Comparison of ENCODE assay signal across 9 cellular contexts in the genomic region with DNA sequence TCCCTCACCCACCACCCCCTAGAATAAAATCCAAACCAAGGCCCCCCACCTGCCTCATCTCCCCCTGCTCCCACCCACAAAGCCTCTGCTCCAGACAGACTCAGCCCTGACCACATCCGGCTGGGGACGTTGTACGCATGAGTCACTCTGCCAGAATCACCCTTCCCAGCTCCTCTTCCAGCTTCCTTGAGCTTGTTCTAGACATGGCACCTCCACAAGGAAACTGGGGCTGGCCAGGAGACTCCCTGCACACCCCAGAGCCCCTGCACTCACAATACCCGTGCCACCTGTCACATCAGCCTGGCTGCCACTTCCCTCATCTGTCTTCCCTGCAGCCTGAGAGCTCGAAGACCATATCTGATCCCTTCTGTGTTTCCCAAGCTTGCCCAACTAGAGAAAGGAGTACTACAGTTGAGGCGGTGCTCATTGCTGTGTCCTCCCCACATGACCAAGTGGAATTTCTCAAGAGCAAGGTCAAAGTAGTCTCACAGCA. TPM values are rescaled to one million over a fixed set of nuclear protein-coding genes. Genes with fewer than 3 reads are reported as not detected.
DNase-seq lines count a peak whose midpoint lies in the region; ATAC-seq and TF ChIP-seq lines count a peak whose summit lies in the region.
"Had no signal": no experiment of that assay in that cellular context is flagged by ENCODE, and none has a peak within 500 bp of the region (broad histone marks: within the 10 kb centered on the region; RNA-seq: fewer than 3 reads in every experiment).

No MANE protein-coding gene starts in this region.

- peak overlapping the region; percentile 83 for H3K4me2 ChIP-seq in PC-3 (ENCODE audit: low read length)

- peaks cover 63% of the 10 kb centered on the region for H3K79me2 ChIP-seq in PC-3 (ENCODE audit: low read length)

- H2AFZ ChIP-seq in PC-3 (ENCODE audit: low read length) = no peak overlapping the region

- BruUV-seq in PC-3 (replicated peaks; lab: Mats Ljungman, UMichigan) = no TSS peak

- POLR2A ChIA-PET in PC-3 (lab: Charles Lee; ENCODE audit: unreplicated experiment) = no interaction called here

- CTCF ChIA-PET in PC-3 (lab: Charles Lee) = no interaction called here

- H3K27me3 ChIP-seq in PC-3 (ENCODE audit: low read length) = no peaks in the 10 kb centered on the region
- H3K27me3 ChIP-seq: adrenal gland had no signal

- H3K4me3 ChIP-seq in PC-3 (ENCODE audit: low read length) = no peak overlapping the region
- H3K4me3 ChIP-seq in choroid plexus epithelial cell (ENCODE audit: low read depth, low read length) = no peak overlapping the region
- H3K4me3 ChIP-seq: adrenal gland had no signal

- H3K36me3 ChIP-seq in PC-3 (ENCODE audit: low read depth, low read length) = peaks cover 24% of the 10 kb centered on the region

- H3F3A ChIP-seq in PC-3 (ENCODE audit: low read length, unreplicated experiment) = no peaks in the 10 kb centered on the region

- DNase-seq in H4 (ENCODE audit: low spot score) = peak; percentile 87
- peak; percentile 69 for DNase-seq in PC-3
- peak; percentile 80 for DNase-seq in choroid plexus epithelial cell (ENCODE audit: low read depth)
- DNase-seq in renal cortical epithelial cell (ENCODE audit: low read depth) = peak; percentile 66
- no peak for DNase-seq in sciatic nerve (ENCODE audit: low spot score)
- no peak for DNase-seq in NCI-H510A treated with DMSO at 0.1 percent for 48 hours (lab: John Stamatoyannopoulos, UW)
- no peak for DNase-seq in DMS153 treated with DMSO at 0.1 percent for 48 hours (lab: John Stamatoyannopoulos, UW; ENCODE audit: unreplicated experiment)
- DNase-seq: NCI-H1930 had no signal

- peak overlapping the region; percentile 65 for H3K9ac ChIP-seq in PC-3 (ENCODE audit: low read length)

- H3K4me1 ChIP-seq in PC-3 (ENCODE audit: insufficient read depth, low read length) = peaks cover 28% of the 10 kb centered on the region

- TF ChIP-seq CTCF in PC-3 (conservative IDR thresholded peaks at IDR 0.05; ENCODE audit: low read depth, low read length) = no peak
- no peak for TF ChIP-seq CTCF in choroid plexus epithelial cell (conservative IDR thresholded peaks at IDR 0.05; ENCODE audit: low read depth, low read length)

- intact Hi-C loops in PC-3 (cut with micrococcal nuclease) (no loop called here), sciatic nerve (cut with DNase I) (no loop called here)

- H3K27ac ChIP-seq in PC-3 (ENCODE audit: low read length) = peak overlapping the region; percentile 95

- ATAC-seq in PC-3 (peak; percentile 85), sciatic nerve (no peak)

- H3K9me2 ChIP-seq in PC-3 (replicated peaks; ENCODE audit: low read length) = no peaks in the 10 kb centered on the region

- H4K20me1 ChIP-seq in PC-3 (ENCODE audit: low read length) = no peaks in the 10 kb centered on the region

- H3K9me3 ChIP-seq in PC-3 (ENCODE audit: low read length) = no peaks in the 10 kb centered on the region
- H3K9me3 ChIP-seq: adrenal gland had no signal

RNA-seq across cellular contexts. Expression of gene DEDD2, which starts 9.7 kb away (rescaled TPM):
- 10.4 and 14.8 TPM in 2 replicates for total RNA-seq in H4 (2014; rRNA removed; shearing (Covaris generic))
- total RNA-seq in PC-3 (2014; rRNA removed) (34.4 and 38.2 TPM in 2 replicates), renal cortical epithelial cell (17.9 and 25.2 TPM in 2 replicates), sciatic nerve (21.8 TPM)

RNA-seq across cellular contexts. Expression of gene ZNF526, which starts 12.3 kb away (rescaled TPM):
- total RNA-seq in H4 (2014; rRNA removed; shearing (Covaris generic)) = 4.1 and 5.5 TPM in 2 replicates
- total RNA-seq in PC-3 (2014; rRNA removed) (5.1 and 6.1 TPM in 2 replicates), renal cortical epithelial cell (7.1 and 11.4 TPM in 2 replicates), sciatic nerve (12.1 TPM)

RNA-seq across cellular contexts. Expression of gene GSK3A, which starts 34.6 kb away (rescaled TPM):
- 29.8 and 30.6 TPM in 2 replicates for total RNA-seq in H4 (2014; rRNA removed; shearing (Covaris generic))
- total RNA-seq in PC-3 (2014; rRNA removed) (25.0 and 29.0 TPM in 2 replicates), renal cortical epithelial cell (12.9 and 44.8 TPM in 2 replicates), sciatic nerve (29.2 TPM)

RNA-seq across cellular contexts. Expression of gene ERF, which starts 47.1 kb away (rescaled TPM):
- total RNA-seq in H4 (2014; rRNA removed; shearing (Covaris generic)) = 27.1 and 31.1 TPM in 2 replicates
- total RNA-seq in PC-3 (2014; rRNA removed) = 17.0 and 40.2 TPM in 2 replicates
- total RNA-seq in renal cortical epithelial cell = 15.5 and 23.2 TPM in 2 replicates
- 90.7 TPM for total RNA-seq in sciatic nerve

Comparison
In these comparisons a context has a peak if more than half of its experiments do, and no peak if none do; other contexts are left out.
1. DNase-seq: peak in H4 (single experiment), PC-3 (single experiment), choroid plexus epithelial cell (single experiment) and renal cortical epithelial cell (single experiment); none in sciatic nerve (single experiment), NCI-H510A treated with DMSO at 0.1 percent for 48 hours (single experiment) and DMS153 treated with DMSO at 0.1 percent for 48 hours (single experiment).